1 cellular context compared by ENCODE assay signal in genomic region chr19:12676384-12676792, GRCh38.
TF ChIP-seq lines count a peak whose summit lies in the region.

No MANE protein-coding gene starts in this region.

TF ChIP-seq in HEK293, 187 proteins besides CTCF, POLR2A, EP300 and RAD21 (continued from another document):
- TF ChIP-seq ZBTB26 (tag by site-specific recombination; optimal IDR thresholded peaks at IDR 0.05) (peak; percentile 19), ZNF426 (tag by site-specific recombination; IDR thresholded peaks at IDR 0.05) (no peak), ZNF529 (tag by site-specific recombination; IDR thresholded peaks at IDR 0.05; ENCODE audit: insufficient replicate concordance) (no peak), ZNF266 (tag by site-specific recombination; IDR thresholded peaks at IDR 0.05; ENCODE audit: low read depth) (no peak), ZNF398 (tag by site-specific recombination; IDR thresholded peaks at IDR 0.05) (no peak), ZNF16 (tag by site-specific recombination; IDR thresholded peaks at IDR 0.05; ENCODE audit: low read depth) (no peak), SETDB1 (IDR thresholded peaks at IDR 0.05; ENCODE audit: insufficient read length, low read length) (no peak), OVOL3 (tag by site-specific recombination; IDR thresholded peaks at IDR 0.05) (no peak), ZNF2 (tag by site-specific recombination; IDR thresholded peaks at IDR 0.05) (0 out of 2 replicates have a peak, but pooled peaks have one; percentile 54), ZNF423 (tag by site-specific recombination; IDR thresholded peaks at IDR 0.05) (no peak), ZNF175 (tag by site-specific recombination; IDR thresholded peaks at IDR 0.05) (no peak), ZIC2 (tag by site-specific recombination; IDR thresholded peaks at IDR 0.05) (peak; percentile 78), ZEB2 (tag by site-specific recombination; IDR thresholded peaks at IDR 0.05) (no peak), ZNF561 (tag by site-specific recombination; IDR thresholded peaks at IDR 0.05; ENCODE audit: borderline replicate concordance) (no peak), KLF16 (tag by site-specific recombination; IDR thresholded peaks at IDR 0.05) (no peak), ZBTB17 (tag by site-specific recombination; IDR thresholded peaks at IDR 0.05) (0 out of 2 replicates have a peak, but pooled peaks have one; percentile 12), ZNF785 (tag by site-specific recombination; IDR thresholded peaks at IDR 0.05) (no peak), ZFP41 (tag by site-specific recombination; IDR thresholded peaks at IDR 0.05; ENCODE audit: borderline replicate concordance) (no peak), SP3 (tag by site-specific recombination; IDR thresholded peaks at IDR 0.05) (0 out of 2 replicates have a peak, but pooled peaks have one; percentile 13)
- TF ChIP-seq, protein P1, sequence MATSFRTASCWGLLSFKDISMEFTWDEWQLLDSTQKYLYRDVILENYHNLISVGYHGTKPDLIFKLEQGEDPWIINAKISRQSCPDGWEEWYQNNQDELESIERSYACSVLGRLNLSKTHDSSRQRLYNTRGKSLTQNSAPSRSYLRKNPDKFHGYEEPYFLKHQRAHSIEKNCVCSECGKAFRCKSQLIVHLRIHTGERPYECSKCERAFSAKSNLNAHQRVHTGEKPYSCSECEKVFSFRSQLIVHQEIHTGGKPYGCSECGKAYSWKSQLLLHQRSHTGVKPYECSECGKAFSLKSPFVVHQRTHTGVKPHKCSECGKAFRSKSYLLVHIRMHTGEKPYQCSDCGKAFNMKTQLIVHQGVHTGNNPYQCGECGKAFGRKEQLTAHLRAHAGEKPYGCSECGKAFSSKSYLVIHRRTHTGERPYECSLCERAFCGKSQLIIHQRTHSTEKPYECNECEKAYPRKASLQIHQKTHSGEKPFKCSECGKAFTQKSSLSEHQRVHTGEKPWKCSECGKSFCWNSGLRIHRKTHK (tag by site-specific recombination; IDR thresholded peaks at IDR 0.05), result no peak
